Comparison of ENCODE assay signal across 1 cellular context in genomic region chr22:20064545-20065262, GRCh38.
TF ChIP-seq lines count a peak whose summit lies in the region.

No MANE protein-coding gene starts in this region.

TF ChIP-seq in GM12878, 131 proteins besides CTCF, POLR2A, EP300 and RAD21:
- no peak for TF ChIP-seq ESRRA (IDR thresholded peaks at IDR 0.05; ENCODE audit: low read length)
- no peak for TF ChIP-seq CHD2 (IDR thresholded peaks at IDR 0.05; ENCODE audit: borderline replicate concordance, low read depth, low read length)
- TF ChIP-seq ZBTB4 (CRISPR knock-in tag; IDR thresholded peaks at IDR 0.05) = no peak
- no peak for TF ChIP-seq IRF3 (IDR thresholded peaks at IDR 0.05)
- TF ChIP-seq E4F1 (IDR thresholded peaks at IDR 0.05; ENCODE audit: borderline replicate concordance, partially characterized antibody) = no peak
- TF ChIP-seq GABPA (IDR thresholded peaks at IDR 0.05; ENCODE audit: low read depth) = no peak
- TF ChIP-seq ZNF592 (IDR thresholded peaks at IDR 0.05) = no peak
- no peak for TF ChIP-seq PBX3 (IDR thresholded peaks at IDR 0.05; ENCODE audit: insufficient replicate concordance, low read depth, low read length)
- TF ChIP-seq HCFC1 (IDR thresholded peaks at IDR 0.05; ENCODE audit: low read length) = no peak
- no peak for TF ChIP-seq RUNX3 (IDR thresholded peaks at IDR 0.05; ENCODE audit: low read length)
- TF ChIP-seq SP1 (IDR thresholded peaks at IDR 0.05; ENCODE audit: low read depth, low read length) = no peak
- TF ChIP-seq ZBTB40 (IDR thresholded peaks at IDR 0.05; ENCODE audit: borderline replicate concordance) = no peak
- no peak for TF ChIP-seq SMAD5 (IDR thresholded peaks at IDR 0.05; ENCODE audit: low read depth)
- no peak for TF ChIP-seq GATAD2B (conservative IDR thresholded peaks at IDR 0.05; ENCODE audit: low read depth)
- no peak for TF ChIP-seq CREB1 (IDR thresholded peaks at IDR 0.05; ENCODE audit: low read depth)
- no peak for TF ChIP-seq SMARCA5 (IDR thresholded peaks at IDR 0.05)
- TF ChIP-seq HSF1 (IDR thresholded peaks at IDR 0.05; ENCODE audit: low read depth, low read length) = no peak
